In genomic region chr9:73270967-73271722, GRCh38 we compare ENCODE assay signal across 10 cellular contexts.
DNase-seq lines count a peak whose midpoint lies in the region; ATAC-seq, FAIRE-seq and TF ChIP-seq lines count a peak whose summit lies in the region.
"Had no signal": no experiment of that assay in that cellular context is flagged by ENCODE, and none has a peak within 500 bp of the region (broad histone marks: within the 10 kb centered on the region; RNA-seq: fewer than 3 reads in every experiment).

No MANE protein-coding gene starts in this region.

- no peak for FAIRE-seq in HTR-8/SVneo (lab: Jason Lieb, UNC)
- no peak for FAIRE-seq in small intestine (lab: Jason Lieb, UNC)

- CTCF ChIA-PET in GM10248 (lab: Yijun Ruan, JAX), result interaction anchor here (1.0 kb wide), 1 partner anchor 23 kb away, joined by 4 read pairs; no protein-coding TSS in a partner anchor

- TF ChIP-seq CTCF in choroid plexus epithelial cell (conservative IDR thresholded peaks at IDR 0.05; ENCODE audit: low read depth, low read length) (no peak), GM10248 (IDR thresholded peaks at IDR 0.05; ENCODE audit: control extremely low read depth, extremely low read depth, low read depth, missing control alignments) (no peak)

- no peak for TF ChIP-seq POLR2A in GM18505 (IDR thresholded peaks at IDR 0.05; ENCODE audit: borderline replicate concordance, extremely low read depth, insufficient read depth, insufficient read length)

- no peak overlapping the region for H3K27ac ChIP-seq in small intestine (ENCODE audit: low read depth in 1 of 2, low read length in 1 of 2)

- 42 to 59% (median 50%) methylated on average over 3 of the region's 3 CpGs for WGBS in small intestine, 3 donors

- H3K4me3 ChIP-seq in choroid plexus epithelial cell (ENCODE audit: low read depth, low read length), result no peak overlapping the region
- H3K4me3 ChIP-seq in small intestine (ENCODE audit: low read depth in 1 of 2, low read length in 2 of 2), result no peak overlapping the region

- POLR2A ChIA-PET in GM10248 (lab: Yijun Ruan, JAX), result no interaction called here

- no peaks in the 10 kb centered on the region for H3K27me3 ChIP-seq in small intestine (ENCODE audit: control insufficient read depth in 2 of 2, insufficient read depth in 2 of 2, low read length in 2 of 2)

- DNase-seq in HTR-8/SVneo (ENCODE audit: insufficient read length, low spot score) (peak; percentile 22), choroid plexus epithelial cell (ENCODE audit: low read depth) (peak; percentile 97), small intestine (peak; percentile 39), NCI-H1436 treated with DMSO at 0.1 percent for 48 hours (lab: John Stamatoyannopoulos, UW) (no peak), GM10248 (ENCODE audit: extremely low spot score) (no peak), NCI-H1694 (lab: John Stamatoyannopoulos, UW) (no peak)
- DNase-seq: nephron progenitor cell, SHP77 treated with DMSO at 0.1 percent for 48 hours had no signal

- ATAC-seq in GM19467 (IDR thresholded peaks at IDR 0.05; ENCODE audit: unreplicated experiment) (peak; percentile 91), GM18505 (IDR thresholded peaks at IDR 0.05; ENCODE audit: unreplicated experiment) (no peak)

- H3K36me3 ChIP-seq in small intestine (ENCODE audit: control insufficient read depth in 2 of 2, insufficient read depth in 2 of 2, low read length in 2 of 2), result no peaks in the 10 kb centered on the region

- no peaks in the 10 kb centered on the region for H3K9me3 ChIP-seq in small intestine (ENCODE audit: control insufficient read depth, low read depth)

- H3K4me1 ChIP-seq in small intestine (ENCODE audit: control insufficient read depth in 2 of 2, insufficient read depth in 1 of 2, low read depth in 1 of 2, low read length in 1 of 2), result no peaks in the 10 kb centered on the region

Comparison
In these comparisons a context has a peak if more than half of its experiments do, and no peak if none do; other contexts are left out.
1. DNase-seq: peak in HTR-8/SVneo (single experiment), choroid plexus epithelial cell (single experiment) and small intestine (single experiment); none in NCI-H1436 treated with DMSO at 0.1 percent for 48 hours (single experiment), GM10248 (single experiment) and NCI-H1694 (single experiment).